ENCODE assay signal across 1 cellular context in the genomic region with DNA sequence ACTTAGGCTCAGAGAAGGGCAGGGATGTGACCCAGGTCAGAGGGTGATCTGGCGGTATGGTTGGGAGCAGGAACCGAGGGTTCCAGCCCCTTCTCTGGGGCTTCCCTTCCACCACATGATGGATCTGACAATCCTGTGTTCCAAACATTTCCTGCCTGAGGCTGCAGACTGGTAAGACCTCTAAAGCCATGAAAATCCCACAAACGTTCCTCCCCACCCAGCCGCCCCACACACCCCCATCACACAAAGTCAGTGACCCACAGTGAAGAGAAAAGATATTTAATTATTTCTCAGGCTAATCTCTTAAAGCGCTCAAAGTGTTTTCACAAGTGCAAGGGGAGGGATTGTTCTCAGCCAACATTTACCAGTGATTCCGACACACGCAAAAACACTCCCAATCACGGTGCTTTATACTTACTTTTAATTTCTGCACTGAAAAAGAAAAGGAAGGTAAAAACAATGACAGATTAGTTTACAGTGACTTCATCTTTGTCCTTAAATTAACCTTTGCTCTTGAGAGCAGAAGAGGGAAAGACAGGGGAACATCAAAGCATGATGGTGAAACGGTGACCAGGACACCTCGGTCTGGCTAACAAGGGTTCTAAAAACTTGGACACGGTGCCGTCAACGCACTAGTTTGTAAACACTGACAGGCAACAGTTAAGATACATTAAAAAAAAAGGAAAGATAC.
TF ChIP-seq lines count a peak whose summit lies in the region.

No MANE protein-coding gene starts in this region.

TF ChIP-seq in H1, 55 proteins besides CTCF, POLR2A, EP300 and RAD21:
- TF ChIP-seq NANOG (IDR thresholded peaks at IDR 0.05; ENCODE audit: insufficient read depth, low read depth, low read length, poor library complexity, severe bottlenecking) (no peak), MAFK (IDR thresholded peaks at IDR 0.05; ENCODE audit: low read depth, low read length) (no peak), TBP (IDR thresholded peaks at IDR 0.05; ENCODE audit: low read depth, low read length) (no peak), JUND (IDR thresholded peaks at IDR 0.05; ENCODE audit: low read length) (no peak), BCL11A (IDR thresholded peaks at IDR 0.05; ENCODE audit: low read depth in 2 of 2, low read length in 2 of 2) (no peak), RNF2 (IDR thresholded peaks at IDR 0.05; ENCODE audit: borderline replicate concordance, low read depth, low read length, missing control alignments, poor library complexity, severe bottlenecking) (no peak), CHD2 (IDR thresholded peaks at IDR 0.05; ENCODE audit: low read length) (no peak), YY1 (IDR thresholded peaks at IDR 0.05; ENCODE audit: low read depth, low read length) (no peak), SIX5 (IDR thresholded peaks at IDR 0.05; ENCODE audit: low read depth, low read length) (no peak)
- TF ChIP-seq, protein P1, sequence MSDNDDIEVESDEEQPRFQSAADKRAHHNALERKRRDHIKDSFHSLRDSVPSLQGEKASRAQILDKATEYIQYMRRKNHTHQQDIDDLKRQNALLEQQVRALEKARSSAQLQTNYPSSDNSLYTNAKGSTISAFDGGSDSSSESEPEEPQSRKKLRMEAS (IDR thresholded peaks at IDR 0.05): no peak
- TF ChIP-seq, protein P2, sequence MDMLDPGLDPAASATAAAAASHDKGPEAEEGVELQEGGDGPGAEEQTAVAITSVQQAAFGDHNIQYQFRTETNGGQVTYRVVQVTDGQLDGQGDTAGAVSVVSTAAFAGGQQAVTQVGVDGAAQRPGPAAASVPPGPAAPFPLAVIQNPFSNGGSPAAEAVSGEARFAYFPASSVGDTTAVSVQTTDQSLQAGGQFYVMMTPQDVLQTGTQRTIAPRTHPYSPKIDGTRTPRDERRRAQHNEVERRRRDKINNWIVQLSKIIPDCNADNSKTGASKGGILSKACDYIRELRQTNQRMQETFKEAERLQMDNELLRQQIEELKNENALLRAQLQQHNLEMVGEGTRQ (IDR thresholded peaks at IDR 0.05; ENCODE audit: low read length): no peak
- TF ChIP-seq, protein P3, sequence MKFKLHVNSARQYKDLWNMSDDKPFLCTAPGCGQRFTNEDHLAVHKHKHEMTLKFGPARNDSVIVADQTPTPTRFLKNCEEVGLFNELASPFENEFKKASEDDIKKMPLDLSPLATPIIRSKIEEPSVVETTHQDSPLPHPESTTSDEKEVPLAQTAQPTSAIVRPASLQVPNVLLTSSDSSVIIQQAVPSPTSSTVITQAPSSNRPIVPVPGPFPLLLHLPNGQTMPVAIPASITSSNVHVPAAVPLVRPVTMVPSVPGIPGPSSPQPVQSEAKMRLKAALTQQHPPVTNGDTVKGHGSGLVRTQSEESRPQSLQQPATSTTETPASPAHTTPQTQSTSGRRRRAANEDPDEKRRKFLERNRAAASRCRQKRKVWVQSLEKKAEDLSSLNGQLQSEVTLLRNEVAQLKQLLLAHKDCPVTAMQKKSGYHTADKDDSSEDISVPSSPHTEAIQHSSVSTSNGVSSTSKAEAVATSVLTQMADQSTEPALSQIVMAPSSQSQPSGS (IDR thresholded peaks at IDR 0.05; ENCODE audit: low read length): no peak
